Comparison of ENCODE assay signal across 1 cellular context in genomic region chr5:151758430-151759241, GRCh38.
A peak's percentile ranks its signal among the peaks of the same experiment; 100 is the strongest.
TF ChIP-seq lines count a peak whose summit lies in the region.

ATOX1 (minus strand) TSS chr5:151758631; CDS start chr5:151758551, 80 bp downstream.

TF ChIP-seq in HepG2, 621 proteins besides CTCF, POLR2A, EP300 and RAD21 (continued from another document):
- TF ChIP-seq FOXP4 (CRISPR knock-in tag; IDR thresholded peaks at IDR 0.05) (no peak), ZNF512 (CRISPR knock-in tag; IDR thresholded peaks at IDR 0.05) (no peak), PLRG1 (conservative IDR thresholded peaks at IDR 0.05) (no peak), ZNF775 (CRISPR knock-in tag; IDR thresholded peaks at IDR 0.05; ENCODE audit: borderline replicate concordance) (0 out of 2 replicates have a peak, but pooled peaks have one; percentile 26), HIC2 (CRISPR knock-in tag; IDR thresholded peaks at IDR 0.05; ENCODE audit: low read depth) (no peak), ZNF546 (CRISPR knock-in tag; conservative IDR thresholded peaks at IDR 0.05) (no peak), ZNF713 (CRISPR knock-in tag; IDR thresholded peaks at IDR 0.05) (no peak), ZNF367 (CRISPR knock-in tag; IDR thresholded peaks at IDR 0.05; ENCODE audit: borderline replicate concordance) (no peak), SNAPC4 (CRISPR knock-in tag; IDR thresholded peaks at IDR 0.05) (0 out of 2 replicates have a peak, but pooled peaks have one; percentile 62), GABPA (IDR thresholded peaks at IDR 0.05; ENCODE audit: low read depth, low read length) (no peak), GABPA (CRISPR knock-in tag; IDR thresholded peaks at IDR 0.05; ENCODE audit: low read depth) (0 out of 2 replicates have a peak, but pooled peaks have one; percentile 22), NFIB (CRISPR knock-in tag; IDR thresholded peaks at IDR 0.05; ENCODE audit: borderline replicate concordance) (no peak), GATA4 (IDR thresholded peaks at IDR 0.05; ENCODE audit: borderline replicate concordance, low read depth) (peak; percentile 25; the same call in 1 of the 2 replicates), FOXA3 (CRISPR knock-in tag; IDR thresholded peaks at IDR 0.05) (0 out of 2 replicates have a peak, but pooled peaks have one; percentile 7), PRDM15 (CRISPR knock-in tag; IDR thresholded peaks at IDR 0.05) (no peak), ZNF274 (CRISPR knock-in tag; IDR thresholded peaks at IDR 0.05) (peak; percentile 72; the same call in 1 of the 2 replicates), ZNF577 (CRISPR knock-in tag; IDR thresholded peaks at IDR 0.05; ENCODE audit: borderline replicate concordance, low read depth) (no peak), GATAD1 (CRISPR knock-in tag; IDR thresholded peaks at IDR 0.05) (peak; percentile 46; the same call in 1 of the 2 replicates), ZNF724P (CRISPR knock-in tag; IDR thresholded peaks at IDR 0.05; ENCODE audit: borderline replicate concordance) (peak; percentile 49; the same call in 1 of the 2 replicates), ZNF605 (CRISPR knock-in tag; IDR thresholded peaks at IDR 0.05) (0 out of 2 replicates have a peak, but pooled peaks have one; percentile 22), SOX6 (IDR thresholded peaks at IDR 0.05) (no peak), SOX6 (CRISPR knock-in tag; IDR thresholded peaks at IDR 0.05) (peak; percentile 65), GRHL1 (CRISPR knock-in tag; conservative IDR thresholded peaks at IDR 0.05) (no peak), SRY (CRISPR knock-in tag; IDR thresholded peaks at IDR 0.05) (peak; percentile 53; the same call in 1 of the 2 replicates), HNRNPUL1 (IDR thresholded peaks at IDR 0.05; ENCODE audit: low read depth, low read length) (no peak), IRF1 (CRISPR knock-in tag; IDR thresholded peaks at IDR 0.05; ENCODE audit: low read depth) (no peak), ZNF709 (CRISPR knock-in tag; IDR thresholded peaks at IDR 0.05) (peak; percentile 85), YEATS2 (CRISPR knock-in tag; IDR thresholded peaks at IDR 0.05; ENCODE audit: borderline replicate concordance) (peak; percentile 67), DMTF1 (CRISPR knock-in tag; IDR thresholded peaks at IDR 0.05) (no peak), GLMP (CRISPR knock-in tag; IDR thresholded peaks at IDR 0.05; ENCODE audit: borderline replicate concordance) (no peak)
TF ChIP-seq in HepG2: peak in this region for 209.
